31 cellular contexts compared by ENCODE assay signal in genomic region chr10:31936086-31936485, GRCh38.
"Had no signal": no experiment of that assay in that cellular context is flagged by ENCODE, and none has a peak within 500 bp of the region (broad histone marks: within the 10 kb centered on the region; RNA-seq: fewer than 3 reads in every experiment).

No MANE protein-coding gene starts in this region.

- H3K36me3 ChIP-seq: ascending aorta, cardiac muscle cell, colonic mucosa had no signal

- H3K9me3 ChIP-seq: ascending aorta, colonic mucosa had no signal

- H3K4me3 ChIP-seq: ascending aorta, cardiac muscle cell, colonic mucosa had no signal

- H3K27me3 ChIP-seq: ascending aorta, cardiac muscle cell, colonic mucosa had no signal

- ATAC-seq: activated CD8-positive, alpha-beta T cell treated with anti-CD3 and anti-CD28 coated beads for 36 hours; activated T-cell treated with anti-CD3 and anti-CD28 coated beads, Interleukin-2, amount 50 U/mL, for 72 hours; activated T-helper 17 cell treated with anti-CD3 and anti-CD28 coated beads, Interleukin-2, amount 50 U/mL, for 72 hours had no signal

- H3K27ac ChIP-seq: ascending aorta, cardiac muscle cell, RWPE1 had no signal

- H3K4me1 ChIP-seq: colonic mucosa had no signal

- DNase-seq: activated CD4-positive, alpha-beta T cell treated with anti-CD3 and anti-CD28 coated beads for 1 hour; activated CD4-positive, alpha-beta T cell treated with anti-CD3 and anti-CD28 coated beads, Interleukin-2, amount 10 ng/mL, durations not matched to agents 24 days and 14 days; activated CD4-positive, alpha-beta T cell treated with anti-CD3 and anti-CD28 coated beads, Interleukin-2, amount 50 U/mL, for 4 hours; activated CD4-positive, CD25-positive, alpha-beta regulatory T cell; activated CD8-positive, alpha-beta T cell treated with anti-CD3 and anti-CD28 coated beads for 36 hours; activated effector memory CD4-positive, alpha-beta T cell treated with anti-CD3 and anti-CD28 coated beads, Interleukin-2, amount 50 U/mL, for 16 hours; activated naive CD4-positive, alpha-beta T cell treated with Interleukin-2 at 50 U/mL for 16 hours; activated naive CD8-positive, alpha-beta T cell treated with anti-CD3 and anti-CD28 coated beads, Interleukin-2, amount 10 ng/mL, durations not matched to agents 7 days and 5 days; activated T-cell treated with anti-CD3 and anti-CD28 coated beads, Interleukin-2, amount 50 U/mL, for 1 hour; activated T-cell treated with anti-CD3 and anti-CD28 coated beads, Interleukin-2, amount 50 U/mL, for 72 hours; amygdala; colonic mucosa; MM.1S; MV-4-11; NCI-H1092; NCI-H1436 treated with DMSO at 0.1 percent for 48 hours; NCI-H187; NCI-H2029 treated with DMSO at 0.1 percent for 48 hours; NCI-H2107; NCI-H2171; NCI-H345; NCI-H524 treated with DMSO at 0.1 percent for 48 hours; Right ventricle myocardium superior; SW 1271; T-helper 1 cell; T-helper 2 cell; T-helper 9 cell had no signal
